8 cellular contexts compared by ENCODE assay signal in genomic region chr12:122834229-122834920, GRCh38. TPM values are rescaled to one million over a fixed set of nuclear protein-coding genes. Genes with fewer than 3 reads are reported as not detected.
A peak's percentile ranks its signal among the peaks of the same experiment; 100 is the strongest.
DNase-seq lines count a peak whose midpoint lies in the region; ATAC-seq and TF ChIP-seq lines count a peak whose summit lies in the region.

No MANE protein-coding gene starts in this region.

- H3K36me3 Mint-ChIP-seq in CD8-positive, alpha-beta memory T cell = peaks cover 0 to 13% (median 0%) of the 10 kb centered on the region in 3 donors

- peak overlapping the region; percentile 79 to 96 (median 92) for H3K27ac Mint-ChIP-seq in CD8-positive, alpha-beta memory T cell

- peak in 1 of 5 donors; percentile 38 for DNase-seq in CD8-positive, alpha-beta memory T cell
- no peak for DNase-seq in Jurkat, Clone E6-1 (ENCODE audit: low read depth, low spot score)
- peak; percentile 61 to 67 for DNase-seq in SJSA1 (ENCODE audit: low read depth in 1 of 2, low spot score in 2 of 2)
- DNase-seq in dermis blood vessel endothelial cell = peak; percentile 79
- no peak for DNase-seq in kidney epithelial cell (ENCODE audit: low read depth)
- peak; percentile 37 for DNase-seq in stimulated activated CD8-positive, alpha-beta memory T cell treated with anti-CD3 and anti-CD28 coated beads, Interleukin-4, amount 100 ng/mL, for 48 hours

- peaks cover 4 to 7% of the 10 kb centered on the region in 2 donors for H3K27me3 Mint-ChIP-seq in CD8-positive, alpha-beta memory T cell

- no peaks in the 10 kb centered on the region for H3K36me3 ChIP-seq in CD8-positive, alpha-beta memory T cell (ENCODE audit: insufficient read depth, low read length)
- H3K36me3 ChIP-seq in SJSA1 (no peaks in the 10 kb centered on the region), kidney epithelial cell (ENCODE audit: control insufficient read depth, insufficient read depth, low read length) (no peaks in the 10 kb centered on the region)

- CTCF ChIA-PET in CD8-positive, alpha-beta memory T cell (lab: Charles Lee) = interaction anchor here (1.0 to 1.6 kb wide), 2 partner anchors 8 to 40 kb away, joined by 3 to 5 read pairs; no protein-coding TSS in a partner anchor

- ATAC-seq in GM19467 (IDR thresholded peaks at IDR 0.05; ENCODE audit: unreplicated experiment) (no peak), GM18870 (IDR thresholded peaks at IDR 0.05; ENCODE audit: unreplicated experiment) (no peak)

- H3K4me3 ChIP-seq in CD8-positive, alpha-beta memory T cell (ENCODE audit: low read length) = peak overlapping the region; percentile 78
- H3K4me3 ChIP-seq in Jurkat, Clone E6-1 (ENCODE audit: low read length) = peak overlapping the region; percentile 75
- peak overlapping the region; percentile 27 for H3K4me3 ChIP-seq in SJSA1
- peak overlapping the region; percentile 78 for H3K4me3 ChIP-seq in kidney epithelial cell (ENCODE audit: low read depth, low read length)

- peak overlapping the region; percentile 83 to 97 (median 93) for H3K4me3 Mint-ChIP-seq in CD8-positive, alpha-beta memory T cell

- POLR2A ChIA-PET in CD8-positive, alpha-beta memory T cell (lab: Charles Lee) = interaction anchor here (0.6 to 2.1 kb wide), 4 partner anchors 41 to 228 kb away, joined by 4 to 9 read pairs (median 6); no protein-coding TSS in a partner anchor

- H3K4me1 Mint-ChIP-seq in CD8-positive, alpha-beta memory T cell = peaks cover 39 to 47% (median 45%) of the 10 kb centered on the region in 3 donors

- no peak overlapping the region for H3K27ac ChIP-seq in CD8-positive, alpha-beta memory T cell (ENCODE audit: low read depth, low read length)
- H3K27ac ChIP-seq in SJSA1 = no peak overlapping the region

- peak; percentile 16 for TF ChIP-seq CTCF in kidney epithelial cell (IDR thresholded peaks at IDR 0.05; ENCODE audit: insufficient read depth, low read length, poor library complexity, severe bottlenecking)

- H3K4me1 ChIP-seq in CD8-positive, alpha-beta memory T cell (ENCODE audit: insufficient read depth, low read length) = peaks cover 17% of the 10 kb centered on the region
- peaks cover 25% of the 10 kb centered on the region for H3K4me1 ChIP-seq in SJSA1 (replicated peaks)

- no peaks in the 10 kb centered on the region for H3K9me3 ChIP-seq in CD8-positive, alpha-beta memory T cell (ENCODE audit: low read length)
- no peaks in the 10 kb centered on the region for H3K9me3 ChIP-seq in SJSA1 (replicated peaks)

- H3K9me3 Mint-ChIP-seq in CD8-positive, alpha-beta memory T cell = no peaks in the 10 kb centered on the region

- no peaks in the 10 kb centered on the region for H3K27me3 ChIP-seq in CD8-positive, alpha-beta memory T cell (ENCODE audit: insufficient read depth, low read length, poor library complexity, severe bottlenecking)
- H3K27me3 ChIP-seq in SJSA1 (replicated peaks) (no peaks in the 10 kb centered on the region), kidney epithelial cell (ENCODE audit: control insufficient read depth, insufficient read depth, low read length) (no peaks in the 10 kb centered on the region)

RNA-seq across cellular contexts. Expression of gene HIP1R, which starts 0.9 kb away (rescaled TPM):
- 10 to 100 TPM; 23.8 to 27.2 TPM for total RNA-seq in CD8-positive, alpha-beta memory T cell
- 12.5 TPM for polyA plus RNA-seq in CD8-positive, alpha-beta memory T cell
- polyA plus RNA-seq in Jurkat, Clone E6-1 (2012; ENCODE audit: insufficient read depth, insufficient read length) = 21.0 TPM
- 14.7 and 21.7 TPM in 2 replicates for total RNA-seq in SJSA1 (2014; rRNA removed; shearing (Covaris generic))
- total RNA-seq in dermis blood vessel endothelial cell (132 and 200 TPM in 2 replicates), kidney epithelial cell (86.5 and 108 TPM in 2 replicates)

Comparison
In these comparisons a context has a peak if more than half of its experiments do, and no peak if none do; other contexts are left out.
1. DNase-seq: peak in SJSA1 (2 of 2), dermis blood vessel endothelial cell (single experiment) and stimulated activated CD8-positive, alpha-beta memory T cell treated with anti-CD3 and anti-CD28 coated beads, Interleukin-4, amount 100 ng/mL, for 48 hours (single experiment); none in Jurkat, Clone E6-1 (single experiment) and kidney epithelial cell (single experiment).
2. H3K4me3 ChIP-seq: peak in every context shown above with its lines; median percentile 78 in CD8-positive, alpha-beta memory T cell; 78 in kidney epithelial cell; 75 in Jurkat, Clone E6-1; 27 in SJSA1.